8 cellular contexts compared by ENCODE assay signal in genomic region chr18:51194604-51195003, GRCh38. TPM values are rescaled to one million over a fixed set of nuclear protein-coding genes. Genes with fewer than 3 reads are reported as not detected.
DNase-seq lines count a peak whose midpoint lies in the region; ATAC-seq, FAIRE-seq and TF ChIP-seq lines count a peak whose summit lies in the region.

No MANE protein-coding gene starts in this region.

- no peak for TF ChIP-seq RAD21 in A549 (conservative IDR thresholded peaks at IDR 0.05 in 1 of 2, IDR thresholded peaks at IDR 0.05 in 1 of 2)

- no peaks in the 10 kb centered on the region for H3K9me3 ChIP-seq in A549

- ATAC-seq in A549 = no peak
- no peak for ATAC-seq in memory B cell (ENCODE audit: low read depth)
- ATAC-seq in HG02642 (IDR thresholded peaks at IDR 0.05; ENCODE audit: poor library complexity, unreplicated experiment) = no peak

- no peak for FAIRE-seq in A549 (lab: Jason Lieb, UNC)

- TF ChIP-seq POLR2A in A549 (IDR thresholded peaks at IDR 0.05; ENCODE audit: low read length) = no peak

- no peak overlapping the region; a peak in 1 of 6 replicates for H3K27ac ChIP-seq in A549

- no peak for TF ChIP-seq EP300 in A549 (IDR thresholded peaks at IDR 0.05)

- peaks cover 45% of the 10 kb centered on the region for H3K4me1 Mint-ChIP-seq in memory B cell

- H3K4me1 ChIP-seq in A549 = peaks cover 36% of the 10 kb centered on the region

- H3K27me3 Mint-ChIP-seq in memory B cell = no peaks in the 10 kb centered on the region

- H3K9me3 Mint-ChIP-seq in memory B cell = peaks cover 2% of the 10 kb centered on the region

- peak overlapping the region; percentile 94 for H3K4me3 Mint-ChIP-seq in memory B cell

- H3K27ac Mint-ChIP-seq in memory B cell = peak overlapping the region; percentile 78

- POLR2A ChIA-PET in A549 (lab: Yijun Ruan, JAX) = no interaction called here

- H3K4me3 ChIP-seq in A549 (peak overlapping the region; percentile 99), HFF-Myc (replicated peaks; ENCODE audit: low read depth, low read length) (peak overlapping the region; percentile 89)

- H3K36me3 Mint-ChIP-seq in memory B cell = peaks cover 4% of the 10 kb centered on the region

- 76% methylated on average over 3 of the region's 3 CpGs for WGBS in A549 (ENCODE audit: missing lambda C conversion rate)

- CTCF ChIA-PET in A549 (lab: Yijun Ruan, JAX) = interaction anchor here (1.6 kb wide), 1 partner anchor 41 kb away, joined by 4 read pairs; no protein-coding TSS in a partner anchor

- no peak for TF ChIP-seq CTCF in A549 (IDR thresholded peaks at IDR 0.05)
- TF ChIP-seq CTCF in HFF-Myc (IDR thresholded peaks at IDR 0.05; ENCODE audit: low read depth, low read length, missing control alignments) = no peak

- H3K4me2 ChIP-seq in A549 = peak overlapping the region; percentile 86

- no peak for DNase-seq in A549 (ENCODE audit: low read depth in 1 of 2, low spot score in 1 of 2)
- no peak for DNase-seq in HFF-Myc (ENCODE audit: extremely low read depth, low read depth)
- DNase-seq in astrocyte of the hippocampus (ENCODE audit: low read depth, low spot score) = peak; percentile 41
- DNase-seq in memory B cell (ENCODE audit: low spot score in 2 of 2) = no peak
- DNase-seq in SK-N-DZ (ENCODE audit: low spot score) = no peak
- no peak for DNase-seq in NCI-H146 treated with DMSO at 0.1 percent for 48 hours (lab: John Stamatoyannopoulos, UW; ENCODE audit: unreplicated experiment)
- no peak for DNase-seq in activated effector memory CD4-positive, alpha-beta T cell treated with Interleukin-2 at 50 U/mL for 16 hours

TF ChIP-seq in A549, 52 proteins besides CTCF, POLR2A, EP300 and RAD21:
- TF ChIP-seq HEYL (CRISPR knock-in tag; IDR thresholded peaks at IDR 0.05) (no peak), HOXB5 (CRISPR knock-in tag; IDR thresholded peaks at IDR 0.05) (no peak), RCOR1 (IDR thresholded peaks at IDR 0.05; ENCODE audit: low read depth, low read length) (no peak), CEBPB (IDR thresholded peaks at IDR 0.05) (no peak), HOXA7 (CRISPR knock-in tag; IDR thresholded peaks at IDR 0.05) (no peak), SMC3 (IDR thresholded peaks at IDR 0.05) (no peak), FOXS1 (CRISPR knock-in tag; IDR thresholded peaks at IDR 0.05) (no peak), JUNB (IDR thresholded peaks at IDR 0.05) (no peak), PHF8 (IDR thresholded peaks at IDR 0.05; ENCODE audit: borderline replicate concordance, low read depth) (no peak), ELK1 (IDR thresholded peaks at IDR 0.05; ENCODE audit: low read depth, low read length) (no peak), MYC (IDR thresholded peaks at IDR 0.05; ENCODE audit: borderline replicate concordance, low read length) (no peak), NFE2L2 (conservative IDR thresholded peaks at IDR 0.05; ENCODE audit: low read length) (no peak), CBX8 (IDR thresholded peaks at IDR 0.05) (no peak), RFX5 (IDR thresholded peaks at IDR 0.05) (no peak), MAZ (IDR thresholded peaks at IDR 0.05; ENCODE audit: borderline replicate concordance, low read depth, low read length) (no peak), RNF2 (IDR thresholded peaks at IDR 0.05; ENCODE audit: borderline replicate concordance, low read depth) (no peak), ZNF302 (CRISPR knock-in tag; IDR thresholded peaks at IDR 0.05) (no peak)
- TF ChIP-seq, protein P1, sequence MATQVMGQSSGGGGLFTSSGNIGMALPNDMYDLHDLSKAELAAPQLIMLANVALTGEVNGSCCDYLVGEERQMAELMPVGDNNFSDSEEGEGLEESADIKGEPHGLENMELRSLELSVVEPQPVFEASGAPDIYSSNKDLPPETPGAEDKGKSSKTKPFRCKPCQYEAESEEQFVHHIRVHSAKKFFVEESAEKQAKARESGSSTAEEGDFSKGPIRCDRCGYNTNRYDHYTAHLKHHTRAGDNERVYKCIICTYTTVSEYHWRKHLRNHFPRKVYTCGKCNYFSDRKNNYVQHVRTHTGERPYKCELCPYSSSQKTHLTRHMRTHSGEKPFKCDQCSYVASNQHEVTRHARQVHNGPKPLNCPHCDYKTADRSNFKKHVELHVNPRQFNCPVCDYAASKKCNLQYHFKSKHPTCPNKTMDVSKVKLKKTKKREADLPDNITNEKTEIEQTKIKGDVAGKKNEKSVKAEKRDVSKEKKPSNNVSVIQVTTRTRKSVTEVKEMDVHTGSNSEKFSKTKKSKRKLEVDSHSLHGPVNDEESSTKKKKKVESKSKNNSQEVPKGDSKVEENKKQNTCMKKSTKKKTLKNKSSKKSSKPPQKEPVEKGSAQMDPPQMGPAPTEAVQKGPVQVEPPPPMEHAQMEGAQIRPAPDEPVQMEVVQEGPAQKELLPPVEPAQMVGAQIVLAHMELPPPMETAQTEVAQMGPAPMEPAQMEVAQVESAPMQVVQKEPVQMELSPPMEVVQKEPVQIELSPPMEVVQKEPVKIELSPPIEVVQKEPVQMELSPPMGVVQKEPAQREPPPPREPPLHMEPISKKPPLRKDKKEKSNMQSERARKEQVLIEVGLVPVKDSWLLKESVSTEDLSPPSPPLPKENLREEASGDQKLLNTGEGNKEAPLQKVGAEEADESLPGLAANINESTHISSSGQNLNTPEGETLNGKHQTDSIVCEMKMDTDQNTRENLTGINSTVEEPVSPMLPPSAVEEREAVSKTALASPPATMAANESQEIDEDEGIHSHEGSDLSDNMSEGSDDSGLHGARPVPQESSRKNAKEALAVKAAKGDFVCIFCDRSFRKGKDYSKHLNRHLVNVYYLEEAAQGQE (IDR thresholded peaks at IDR 0.05) = no peak
- TF ChIP-seq, protein P2, sequence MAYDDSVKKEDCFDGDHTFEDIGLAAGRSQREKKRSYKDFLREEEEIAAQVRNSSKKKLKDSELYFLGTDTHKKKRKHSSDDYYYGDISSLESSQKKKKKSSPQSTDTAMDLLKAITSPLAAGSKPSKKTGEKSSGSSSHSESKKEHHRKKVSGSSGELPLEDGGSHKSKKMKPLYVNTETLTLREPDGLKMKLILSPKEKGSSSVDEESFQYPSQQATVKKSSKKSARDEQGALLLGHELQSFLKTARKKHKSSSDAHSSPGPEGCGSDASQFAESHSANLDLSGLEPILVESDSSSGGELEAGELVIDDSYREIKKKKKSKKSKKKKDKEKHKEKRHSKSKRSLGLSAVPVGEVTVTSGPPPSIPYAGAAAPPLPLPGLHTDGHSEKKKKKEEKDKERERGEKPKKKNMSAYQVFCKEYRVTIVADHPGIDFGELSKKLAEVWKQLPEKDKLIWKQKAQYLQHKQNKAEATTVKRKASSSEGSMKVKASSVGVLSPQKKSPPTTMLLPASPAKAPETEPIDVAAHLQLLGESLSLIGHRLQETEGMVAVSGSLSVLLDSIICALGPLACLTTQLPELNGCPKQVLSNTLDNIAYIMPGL (CRISPR knock-in tag; IDR thresholded peaks at IDR 0.05; ENCODE audit: borderline replicate concordance) = no peak

RNA-seq across cellular contexts. Expression of gene MEX3C, which starts 2.9 kb away (rescaled TPM):
- 48.5 and 61.9 TPM in 2 replicates for polyA plus RNA-seq in A549 (2011; rRNA removed)
- 11.1 and 13.4 TPM in 2 replicates for polyA plus RNA-seq in A549 (2012; cell fraction: cytosol; rRNA removed)
- polyA plus RNA-seq in A549 (2012; cell fraction: nucleus; rRNA removed) = 4.4 and 5.8 TPM in 2 replicates
- polyA plus RNA-seq in A549 (2017; fragmentation: RNase III; extraction: RNeasy Plus Mini Kit Qiagen cat#74134 plus additional on column Dnase treatment) = 16.7 to 18.5 TPM (median 17.2 TPM) in 3 replicates
- polyA minus RNA-seq in A549 (2011; rRNA and poly(A)+ RNA removed) = 34.1 and 35.7 TPM in 2 replicates
- 35.4 and 47.4 TPM in 2 replicates for polyA plus RNA-seq in SK-N-DZ (2014; cell fraction: cytosol; rRNA removed)
- polyA plus RNA-seq in SK-N-DZ (2014; cell fraction: nucleus; rRNA removed) = 18.8 and 26.5 TPM in 2 replicates
